ENCODE assay signal across 31 cellular contexts in genomic region chr20:61590236-61590635, GRCh38.
"Had no signal": no experiment of that assay in that cellular context is flagged by ENCODE, and none has a peak within 500 bp of the region (broad histone marks: within the 10 kb centered on the region; RNA-seq: fewer than 3 reads in every experiment).

No MANE protein-coding gene starts in this region.

- ATAC-seq: activated CD4-positive, CD25-positive, alpha-beta regulatory T cell treated with anti-CD3 and anti-CD28 coated beads, Interleukin-2, amount 50 U/mL, for 24 hours; activated CD8-positive, alpha-beta T cell treated with anti-CD3 and anti-CD28 coated beads for 36 hours; activated naive CD8-positive, alpha-beta T cell treated with anti-CD3 and anti-CD28 coated beads, Interleukin-2, amount 50 U/mL, for 24 hours; activated T-cell treated with anti-CD3 and anti-CD28 coated beads, Interleukin-2, amount 50 U/mL, for 4 hours; body of pancreas; gastroesophageal sphincter; T-helper 17 cell had no signal

- H3K27me3 Mint-ChIP-seq: activated B cell treated with CpG ODN at 0.5 μM for 24 hours; activated CD8-positive, alpha-beta T cell treated with anti-CD3 and anti-CD28 coated beads for 36 hours; activated naive CD8-positive, alpha-beta T cell treated with anti-CD3 and anti-CD28 coated beads for 36 hours; T-helper 17 cell had no signal

- H3K36me3 ChIP-seq: adrenal gland, colonic mucosa, esophagus squamous epithelium, gastroesophageal sphincter, WERI-Rb-1 had no signal

- H3K4me1 Mint-ChIP-seq: activated B cell treated with CpG ODN at 0.5 μM for 24 hours; activated naive CD4-positive, alpha-beta T cell treated with anti-CD3 and anti-CD28 coated beads, Interleukin-2, amount 50 U/mL, for 24 hours; activated naive CD8-positive, alpha-beta T cell treated with anti-CD3 and anti-CD28 coated beads for 36 hours; activated naive CD8-positive, alpha-beta T cell treated with anti-CD3 and anti-CD28 coated beads, Interleukin-2, amount 50 U/mL, for 24 hours; T-helper 17 cell had no signal

- H3K4me1 ChIP-seq: adrenal gland, body of pancreas, colonic mucosa had no signal

- H3K4me3 ChIP-seq: adrenal gland, body of pancreas, colonic mucosa, esophagus squamous epithelium, gastroesophageal sphincter had no signal

- H3K4me3 Mint-ChIP-seq: activated B cell treated with CpG ODN at 0.5 μM for 24 hours; activated CD8-positive, alpha-beta T cell treated with anti-CD3 and anti-CD28 coated beads for 36 hours; activated naive CD4-positive, alpha-beta T cell treated with anti-CD3 and anti-CD28 coated beads for 36 hours; activated naive CD4-positive, alpha-beta T cell treated with anti-CD3 and anti-CD28 coated beads, Interleukin-2, amount 50 U/mL, for 24 hours; activated naive CD8-positive, alpha-beta T cell treated with anti-CD3 and anti-CD28 coated beads for 36 hours; activated naive CD8-positive, alpha-beta T cell treated with anti-CD3 and anti-CD28 coated beads, Interleukin-2, amount 50 U/mL, for 24 hours; activated T-cell treated with anti-CD3 and anti-CD28 coated beads, Interleukin-2, amount 50 U/mL, for 4 hours; activated T-helper 1 cell treated with anti-CD3 and anti-CD28 coated beads, Interleukin-12 subunit alpha, Interleukin-12 subunit beta, Interleukin-2, Interleukin-4 antibody, amounts not matched to agents 30 ng/mL and 10 ng/mL and 1 ng/mL, durations not matched to agents 14 hours and 24 hours and 36 hours; T-helper 17 cell; T-helper 2 cell treated with Interferon-gamma antibody and Interleukin-4, amounts not matched to agents 5 μg/mL and 100 μg/mL, for 36 hours had no signal

- H3K27ac Mint-ChIP-seq: activated B cell treated with CpG ODN at 0.5 μM for 24 hours; activated CD8-positive, alpha-beta T cell treated with anti-CD3 and anti-CD28 coated beads for 36 hours; activated naive CD4-positive, alpha-beta T cell treated with anti-CD3 and anti-CD28 coated beads for 36 hours; activated naive CD4-positive, alpha-beta T cell treated with anti-CD3 and anti-CD28 coated beads, Interleukin-2, amount 50 U/mL, for 24 hours; activated naive CD8-positive, alpha-beta T cell treated with anti-CD3 and anti-CD28 coated beads for 36 hours; activated naive CD8-positive, alpha-beta T cell treated with anti-CD3 and anti-CD28 coated beads, Interleukin-2, amount 50 U/mL, for 24 hours; activated T-helper 1 cell treated with anti-CD3 and anti-CD28 coated beads, Interleukin-12 subunit alpha, Interleukin-12 subunit beta, Interleukin-2, Interleukin-4 antibody, amounts not matched to agents 30 ng/mL and 10 ng/mL and 1 ng/mL, durations not matched to agents 14 hours and 24 hours and 36 hours; activated T-helper 2 cell treated with anti-CD3 and anti-CD28 coated beads, Interferon-gamma antibody, Interleukin-2, Interleukin-4, amounts not matched to agents 10 μg/mL and 5 μg/mL and 100 μg/mL, durations not matched to agents 14 hours and 24 hours and 36 hours; T-helper 17 cell; T-helper 2 cell treated with Interferon-gamma antibody and Interleukin-4, amounts not matched to agents 5 μg/mL and 100 μg/mL, for 36 hours had no signal

- H3K36me3 Mint-ChIP-seq: activated naive CD4-positive, alpha-beta T cell treated with anti-CD3 and anti-CD28 coated beads, Interleukin-2, amount 50 U/mL, for 24 hours; activated naive CD8-positive, alpha-beta T cell treated with anti-CD3 and anti-CD28 coated beads for 36 hours had no signal

- H3K27ac ChIP-seq: adrenal gland, body of pancreas, colonic mucosa, epithelial cell of prostate, esophagus squamous epithelium, gastroesophageal sphincter, WERI-Rb-1 had no signal

- DNase-seq: activated B cell treated with CpG ODN at 0.5 μM for 24 hours; activated CD4-positive, alpha-beta T cell treated with anti-CD3 and anti-CD28 coated beads for 48 hours; activated CD4-positive, alpha-beta T cell treated with anti-CD3 and anti-CD28 coated beads, Interleukin-2, amount 50 U/mL, for 1 hour; activated CD4-positive, alpha-beta T cell treated with anti-CD3 and anti-CD28 coated beads, Interleukin-2, amount 50 U/mL, for 48 hours; activated CD8-positive, alpha-beta memory T cell treated with anti-CD3 and anti-CD28 coated beads for 24 hours; activated CD8-positive, alpha-beta T cell treated with anti-CD3 and anti-CD28 coated beads for 36 hours; activated effector memory CD4-positive, alpha-beta T cell treated with anti-CD3 and anti-CD28 coated beads, Interleukin-2, amount 50 U/mL, for 16 hours; activated naive CD4-positive, alpha-beta T cell treated with anti-CD3 and anti-CD28 coated beads for 36 hours; activated naive CD8-positive, alpha-beta T cell treated with anti-CD3 and anti-CD28 coated beads for 36 hours; activated naive CD8-positive, alpha-beta T cell treated with anti-CD3 and anti-CD28 coated beads, Interleukin-2, amount 50 U/mL, for 24 hours; activated T-cell treated with anti-CD3 and anti-CD28 coated beads, Interleukin-2, amount 50 U/mL, for 4 hours; adrenal gland; amygdala; aorta; body of pancreas; caudate nucleus; colonic mucosa; effector CD8-positive, alpha-beta T cell; esophagus squamous epithelium; foreskin melanocyte; T-helper 1 cell; T-helper 17 cell; T1000; WERI-Rb-1 had no signal

- H3K27me3 ChIP-seq: adrenal gland, colonic mucosa had no signal

- H3K9me3 ChIP-seq: adrenal gland, colonic mucosa had no signal
